Comparison of ENCODE assay signal across 15 cellular contexts in the genomic region with DNA sequence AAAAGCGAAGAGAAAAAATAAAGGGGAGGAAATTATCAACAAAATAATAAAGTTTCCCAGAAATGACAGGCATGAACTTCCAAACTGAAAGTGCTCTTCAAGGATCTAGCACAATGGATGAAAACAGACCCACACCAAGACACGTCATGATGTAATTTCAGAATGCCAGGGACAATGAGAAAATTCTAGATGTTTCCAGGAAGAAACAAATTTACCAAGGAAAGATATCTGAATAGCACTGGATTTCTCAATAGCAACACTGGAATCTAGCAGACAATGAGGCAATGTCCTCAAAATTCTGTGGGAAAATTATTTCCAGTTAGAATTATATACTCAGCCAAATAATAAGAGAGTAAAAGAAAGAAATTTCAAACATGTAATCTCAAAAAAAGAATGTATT. TPM values are rescaled to one million over a fixed set of nuclear protein-coding genes. Genes with fewer than 3 reads are reported as not detected.
DNase-seq lines count a peak whose midpoint lies in the region; TF ChIP-seq lines count a peak whose summit lies in the region.
"Had no signal": no experiment of that assay in that cellular context is flagged by ENCODE, and none has a peak within 500 bp of the region (broad histone marks: within the 10 kb centered on the region; RNA-seq: fewer than 3 reads in every experiment).

No MANE protein-coding gene starts in this region.

- H4K8ac ChIP-seq in trophoblast cell (ENCODE audit: low read depth, low read length): no peak overlapping the region

- H3K27ac ChIP-seq in ascending aorta (peak overlapping the region; percentile 42 to 63), trophoblast cell (ENCODE audit: low read depth, low read length) (no peak overlapping the region), A673 (ENCODE audit: low read depth, low read length, poor library complexity, severe bottlenecking) (no peak overlapping the region)
- H3K27ac ChIP-seq: epithelial cell of prostate had no signal

- H3K4me2 ChIP-seq in trophoblast cell (ENCODE audit: low read length): no peak overlapping the region

- POLR2A ChIA-PET in A673 (lab: Charles Lee; ENCODE audit: low non-redundant PET): interaction anchor here (0.7 kb wide), 1 partner anchor 14 kb away, joined by 3 read pairs; no protein-coding TSS in a partner anchor

- no peak overlapping the region for H3K18ac ChIP-seq in trophoblast cell (ENCODE audit: low read length)

- no TSS peak for BruUV-seq in A673 (replicated peaks; lab: Mats Ljungman, UMichigan)

- no peak overlapping the region for H3K23ac ChIP-seq in trophoblast cell (ENCODE audit: low read length)

- H3K4ac ChIP-seq in trophoblast cell (ENCODE audit: low read depth, low read length): peak overlapping the region; percentile 27

- H3K4me1 ChIP-seq in ascending aorta (peaks cover 0 to 13% of the 10 kb centered on the region in 2 donors), trophoblast cell (ENCODE audit: control insufficient read depth in 1 of 2, insufficient read depth in 2 of 2, low read length in 2 of 2) (peaks cover 6 to 8% of the 10 kb centered on the region in 2 experiments), A673 (ENCODE audit: insufficient read depth, low read length, poor library complexity, severe bottlenecking) (peaks cover 5% of the 10 kb centered on the region)

- H3K4me3 ChIP-seq in AG09309 (ENCODE audit: control insufficient read depth, low read depth, low read length) (no peak overlapping the region), ascending aorta (no peak overlapping the region), fibroblast of the aortic adventitia (ENCODE audit: low read depth, low read length) (no peak overlapping the region), trophoblast cell (ENCODE audit: low read depth, low read length) (no peak overlapping the region), A673 (ENCODE audit: low read depth, low read length, poor library complexity, severe bottlenecking) (no peak overlapping the region)

- DNase-seq in AG09309 (ENCODE audit: low read depth) (peak; percentile 74), ascending aorta (ENCODE audit: low spot score in 2 of 2) (no peak), fibroblast of the aortic adventitia (ENCODE audit: low read depth) (peak; percentile 97), trophoblast cell (peak; percentile 40 to 89), A673 (ENCODE audit: low spot score) (no peak), NCI-H1694 treated with DMSO at 0.1 percent for 48 hours (lab: John Stamatoyannopoulos, UW) (no peak), activated gamma-delta T cell treated with Interleukin-2 at 50 U/mL for 16 hours (no peak), HT-29 (ENCODE audit: low spot score) (no peak)
- DNase-seq: activated CD4-positive, alpha-beta T cell treated with anti-CD3 and anti-CD28 coated beads for 48 hours; GOT3; naive thymus-derived CD4-positive, alpha-beta T cell; NCI-H2227 treated with DMSO at 0.1 percent for 48 hours; PC-3; T-helper 17 cell had no signal

- no peak overlapping the region for H2BK5ac ChIP-seq in trophoblast cell (ENCODE audit: low read depth, low read length, poor library complexity)

- no peak for TF ChIP-seq CTCF in AG09309 (IDR thresholded peaks at IDR 0.05; ENCODE audit: control insufficient read depth, insufficient read depth, low read depth, low read length, missing control alignments)
- TF ChIP-seq CTCF in ascending aorta (IDR thresholded peaks at IDR 0.05): no peak
- TF ChIP-seq CTCF in fibroblast of the aortic adventitia (IDR thresholded peaks at IDR 0.05; ENCODE audit: insufficient read depth, low read length): no peak
- no peak for TF ChIP-seq CTCF in A673 (conservative IDR thresholded peaks at IDR 0.05; ENCODE audit: low read depth, low read length)

- H3K27me3 ChIP-seq in ascending aorta (no peaks in the 10 kb centered on the region), trophoblast cell (ENCODE audit: insufficient read depth, low read length) (no peaks in the 10 kb centered on the region), A673 (replicated peaks; ENCODE audit: insufficient read depth, low read depth, low read length, poor library complexity) (no peaks in the 10 kb centered on the region)

- H3K9me3 ChIP-seq in ascending aorta (no peaks in the 10 kb centered on the region), trophoblast cell (ENCODE audit: insufficient read depth, low read depth, low read length) (no peaks in the 10 kb centered on the region), A673 (ENCODE audit: low read depth, low read length, poor library complexity, severe bottlenecking) (no peaks in the 10 kb centered on the region)

- no peak overlapping the region for H3K9ac ChIP-seq in trophoblast cell (ENCODE audit: low read length)

- intact Hi-C loops in ascending aorta (cut with DNase I): loop anchor here (5.0 kb wide), 1 partner anchor 48 kb away; the partner anchor contains the start of gene DENND5A
- intact Hi-C loops in A673 (cut with micrococcal nuclease; ENCODE audit: unreplicated experiment): no loop called here

- whole genome bisulfite sequencing in trophoblast cell (ENCODE audit: extremely low coverage, insufficient coverage, insufficient read length): no CpG with 5 or more reads among the region's 2 CpGs

- H3K36me3 ChIP-seq in ascending aorta (no peaks in the 10 kb centered on the region), trophoblast cell (ENCODE audit: control insufficient read depth in 1 of 2, insufficient read depth in 2 of 2, low read length in 2 of 2) (no peaks in the 10 kb centered on the region), A673 (ENCODE audit: insufficient read depth, low read length, poor library complexity, severe bottlenecking) (no peaks in the 10 kb centered on the region)

- no peak overlapping the region for H2BK12ac ChIP-seq in trophoblast cell (ENCODE audit: low read length)

- H2AK5ac ChIP-seq in trophoblast cell (ENCODE audit: low read length): no peak overlapping the region

- H3K79me1 ChIP-seq in trophoblast cell (ENCODE audit: low read length): peaks cover 2% of the 10 kb centered on the region

- CTCF ChIA-PET in A673 (lab: Charles Lee): no interaction called here

- no peak overlapping the region for H3K14ac ChIP-seq in trophoblast cell (ENCODE audit: low read length)

- no peak overlapping the region for H4K12ac ChIP-seq in trophoblast cell (ENCODE audit: low read depth, low read length)

- H2BK120ac ChIP-seq in trophoblast cell (ENCODE audit: insufficient read depth, low read length, poor library complexity): no peak overlapping the region

- peaks cover 5% of the 10 kb centered on the region for H3K79me2 ChIP-seq in trophoblast cell (ENCODE audit: control insufficient read depth, insufficient read depth, low read length, poor library complexity)

- no peak overlapping the region for H2AFZ ChIP-seq in trophoblast cell (ENCODE audit: insufficient read depth, low read length, poor library complexity)

- H4K91ac ChIP-seq in trophoblast cell (ENCODE audit: low read depth, low read length): no peak overlapping the region

RNA-seq across cellular contexts. Expression of gene DENND5A, which starts 46.0 kb away (rescaled TPM):
- total RNA-seq in ascending aorta (111 TPM), fibroblast of the aortic adventitia (ENCODE audit: low replicate concordance) (75.8 and 105 TPM in 2 replicates), A673 (2021) (65.4 and 69.7 TPM in 2 replicates)
- polyA plus RNA-seq in trophoblast cell (2013): 57.3 and 58.2 TPM in 2 replicates
- total RNA-seq in HT-29 (2014; rRNA removed; shearing (Covaris generic)): 6.2 and 8.0 TPM in 2 replicates

Comparison
In these comparisons a context has a peak if more than half of its experiments do, and no peak if none do; other contexts are left out.
1. DNase-seq: peak in AG09309 (single experiment), fibroblast of the aortic adventitia (single experiment) and trophoblast cell (2 of 2); none in ascending aorta (0 of 2), A673 (single experiment), NCI-H1694 treated with DMSO at 0.1 percent for 48 hours (single experiment), activated gamma-delta T cell treated with Interleukin-2 at 50 U/mL for 16 hours (single experiment) and HT-29 (single experiment).
2. H3K27ac ChIP-seq: peak in ascending aorta (2 of 2); none in trophoblast cell (single experiment) and A673 (single experiment).